1 cellular context compared by ENCODE assay signal in genomic region chr13:97142452-97142851, GRCh38.
TF ChIP-seq lines count a peak whose summit lies in the region.

No MANE protein-coding gene starts in this region.

TF ChIP-seq in K562, 482 proteins besides CTCF, POLR2A, EP300 and RAD21 (continued from another document):
- no peak for TF ChIP-seq MTF1 (CRISPR knock-in tag; IDR thresholded peaks at IDR 0.05; ENCODE audit: borderline replicate concordance)
- no peak for TF ChIP-seq FOXO4 (CRISPR knock-in tag; IDR thresholded peaks at IDR 0.05)
- no peak for TF ChIP-seq SREBF2 (CRISPR knock-in tag; IDR thresholded peaks at IDR 0.05)
- TF ChIP-seq DEAF1 (CRISPR knock-in tag; IDR thresholded peaks at IDR 0.05) = no peak
- TF ChIP-seq KDM5B (IDR thresholded peaks at IDR 0.05; ENCODE audit: insufficient replicate concordance, low read depth, low read length) = peak; percentile 65
- no peak for TF ChIP-seq ZNF174 (CRISPR knock-in tag; IDR thresholded peaks at IDR 0.05)
- TF ChIP-seq NR2C2 (CRISPR knock-in tag; IDR thresholded peaks at IDR 0.05) = no peak
- TF ChIP-seq NR2C2 (tag; IDR thresholded peaks at IDR 0.05) = peak; percentile 87
- no peak for TF ChIP-seq CHAMP1 (IDR thresholded peaks at IDR 0.05)
- no peak for TF ChIP-seq ZNF764 (CRISPR knock-in tag; IDR thresholded peaks at IDR 0.05; ENCODE audit: low read depth)
- TF ChIP-seq ARHGAP35 (IDR thresholded peaks at IDR 0.05; ENCODE audit: partially characterized antibody) = no peak
- TF ChIP-seq IRF1 (CRISPR knock-in tag; IDR thresholded peaks at IDR 0.05; ENCODE audit: borderline replicate concordance) = no peak
- TF ChIP-seq HLTF (IDR thresholded peaks at IDR 0.05) = no peak
- peak; percentile 80 for TF ChIP-seq POLR2H (tag; IDR thresholded peaks at IDR 0.05; ENCODE audit: low read depth)
- TF ChIP-seq POLR2B (IDR thresholded peaks at IDR 0.05; ENCODE audit: low read depth, partially characterized antibody) = peak; percentile 24
- no peak for TF ChIP-seq IRF2 (CRISPR knock-in tag; IDR thresholded peaks at IDR 0.05)
